ENCODE assay signal across 12 cellular contexts in the genomic region with DNA sequence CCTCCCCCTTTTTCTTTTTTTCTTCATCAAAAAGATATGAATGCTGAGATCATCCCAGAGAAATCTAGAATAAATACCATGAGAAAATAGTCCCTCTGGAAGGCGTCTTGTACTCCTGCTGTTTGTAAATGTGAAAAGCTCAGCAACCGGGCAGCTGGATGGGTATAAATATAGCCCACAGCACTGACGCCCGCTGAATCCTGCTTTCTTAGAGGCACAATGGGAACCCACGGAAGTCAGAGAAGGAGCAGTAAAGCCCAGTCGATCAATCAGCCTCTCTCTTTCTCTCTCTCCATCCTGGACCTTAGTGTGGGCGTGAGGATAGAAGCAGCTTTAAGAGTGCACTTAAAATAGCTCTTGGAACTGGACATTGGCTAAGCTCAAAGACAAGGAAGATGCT.
DNase-seq lines count a peak whose midpoint lies in the region; ATAC-seq and TF ChIP-seq lines count a peak whose summit lies in the region.
"Had no signal": no experiment of that assay in that cellular context is flagged by ENCODE, and none has a peak within 500 bp of the region (broad histone marks: within the 10 kb centered on the region; RNA-seq: fewer than 3 reads in every experiment).

No MANE protein-coding gene starts in this region.

- H3K9me3 ChIP-seq in left ventricle myocardium inferior (replicated peaks) (no peaks in the 10 kb centered on the region), aorta (ENCODE audit: control insufficient read depth, low read length) (no peaks in the 10 kb centered on the region)

- no peak for DNase-seq in Right ventricle myocardium inferior (ENCODE audit: missing footprints)
- DNase-seq in cardiac septum (ENCODE audit: low spot score), result no peak
- no peak for DNase-seq in left ventricle myocardium inferior
- DNase-seq in osteocyte (ENCODE audit: extremely low spot score, unreplicated experiment), result no peak
- DNase-seq in aorta, result peak in 1 of 2 donors; percentile 70
- no peak for DNase-seq in SIG-M5 (lab: John Stamatoyannopoulos, UW)
- DNase-seq: 8988T, amniotic stem cell, NCI-H1092 treated with DMSO at 0.1 percent for 48 hours, WERI-Rb-1 had no signal

- H3K4me3 Mint-ChIP-seq in osteocyte (ENCODE audit: unreplicated experiment), result no peak overlapping the region

- peak overlapping the region; percentile 84 for H3K27ac ChIP-seq in left ventricle myocardium inferior (replicated peaks)
- peak overlapping the region; percentile 72 to 74 for H3K27ac ChIP-seq in aorta (ENCODE audit: low read depth in 1 of 2, low read length in 2 of 2)
- H3K27ac ChIP-seq: WERI-Rb-1 had no signal

- 1 to 7% methylated on average over 7 of the region's 7 CpGs for WGBS in aorta, 2 donors

- peak; percentile 51 for ATAC-seq in Right ventricle myocardium inferior
- ATAC-seq in aorta (ENCODE audit: low FRiP score), result peak; percentile 70
- ATAC-seq in HG03342 (IDR thresholded peaks at IDR 0.05; ENCODE audit: unreplicated experiment), result no peak
- no peak for ATAC-seq in GM21367 (IDR thresholded peaks at IDR 0.05; ENCODE audit: unreplicated experiment)

- H3K4me1 ChIP-seq in left ventricle myocardium inferior (peaks cover 73% of the 10 kb centered on the region), aorta (ENCODE audit: control insufficient read depth in 1 of 2, insufficient read depth in 2 of 2, low read length in 2 of 2) (peaks cover 8 to 23% of the 10 kb centered on the region in 2 donors)

- H3K4me3 ChIP-seq in left ventricle myocardium inferior (peak overlapping the region; percentile 52), aorta (ENCODE audit: low read length in 2 of 2) (peak overlapping the region in 1 of 2 donors; percentile 43)

- H3K36me3 ChIP-seq in left ventricle myocardium inferior, result no peaks in the 10 kb centered on the region
- no peaks in the 10 kb centered on the region for H3K36me3 ChIP-seq in aorta (ENCODE audit: control insufficient read depth in 1 of 2, insufficient read depth in 2 of 2, low read length in 1 of 2)
- H3K36me3 ChIP-seq: WERI-Rb-1 had no signal

- H3K36me3 Mint-ChIP-seq in osteocyte (ENCODE audit: unreplicated experiment), result peaks cover 17% of the 10 kb centered on the region

- intact Hi-C loops in Right ventricle myocardium inferior (cut with DNase I) (loop anchor here (2.0 to 5.0 kb wide), 2 partner anchors 37 to 38 kb away; no protein-coding TSS in a partner anchor), cardiac septum (cut with DNase I) (no loop called here), left ventricle myocardium inferior (cut with micrococcal nuclease) (no loop called here), aorta (cut with DNase I) (no loop called here)

- H3K9me3 Mint-ChIP-seq in osteocyte (ENCODE audit: unreplicated experiment), result no peaks in the 10 kb centered on the region

- H3K27me3 ChIP-seq in left ventricle myocardium inferior (ENCODE audit: low read depth) (no peaks in the 10 kb centered on the region), aorta (ENCODE audit: control insufficient read depth in 1 of 2, insufficient read depth in 2 of 2, low read length in 1 of 2) (no peaks in the 10 kb centered on the region)

- H3K27me3 Mint-ChIP-seq in osteocyte (ENCODE audit: unreplicated experiment), result no peaks in the 10 kb centered on the region

- peaks cover 68% of the 10 kb centered on the region for H3K4me1 Mint-ChIP-seq in osteocyte (ENCODE audit: unreplicated experiment)

- H3K27ac Mint-ChIP-seq in osteocyte (ENCODE audit: unreplicated experiment), result peak overlapping the region; percentile 69

- TF ChIP-seq CTCF in left ventricle myocardium inferior (IDR thresholded peaks at IDR 0.05; ENCODE audit: borderline replicate concordance) (no peak), osteocyte (IDR thresholded peaks at IDR 0.05) (no peak)

Comparison
In these comparisons a context has a peak if more than half of its experiments do, and no peak if none do; other contexts are left out.
1. ATAC-seq: peak in Right ventricle myocardium inferior (single experiment) and aorta (single experiment); none in HG03342 (single experiment) and GM21367 (single experiment).